Comparison of ENCODE assay signal across 19 cellular contexts in the genomic region with DNA sequence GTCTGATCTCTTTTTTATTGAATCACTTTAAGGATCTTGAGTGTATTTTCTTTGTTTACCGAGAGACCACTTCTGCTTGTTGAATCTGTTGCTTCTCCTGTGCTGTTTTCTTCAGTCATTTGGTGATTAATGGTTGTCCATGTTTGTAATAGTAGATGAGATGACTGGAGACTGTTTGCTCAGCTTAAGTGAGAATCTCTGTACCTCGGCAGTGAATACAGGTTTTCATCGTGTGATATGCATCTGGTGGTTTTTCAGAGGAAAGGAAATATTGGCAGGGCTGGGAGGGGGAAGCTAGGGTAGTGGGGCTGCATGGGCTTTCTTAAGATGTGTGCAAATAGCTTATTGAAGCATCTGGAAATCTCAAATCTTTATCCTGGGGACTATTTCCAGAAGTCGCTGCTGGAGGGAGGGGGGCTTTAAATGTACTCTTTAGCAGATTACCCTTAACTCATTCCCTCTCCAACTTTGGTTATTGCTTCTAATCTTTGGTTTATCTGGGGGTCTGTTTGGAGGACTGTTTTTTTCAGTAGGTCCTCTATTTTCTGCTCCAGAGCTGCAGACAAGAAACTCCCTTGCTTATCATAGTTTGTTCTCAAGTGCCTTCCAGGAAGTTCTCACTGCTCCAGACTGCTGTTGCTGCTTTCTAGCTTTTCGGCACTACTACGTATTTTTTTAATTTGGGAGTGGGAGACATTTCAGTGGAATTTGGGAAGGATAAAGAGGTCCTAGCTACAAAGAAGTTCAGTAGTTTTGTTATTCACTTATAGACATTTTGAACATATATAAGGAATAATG. TPM values are rescaled to one million over a fixed set of nuclear protein-coding genes. Genes with fewer than 3 reads are reported as not detected.
A peak's percentile ranks its signal among the peaks of the same experiment; 100 is the strongest.
DNase-seq lines count a peak whose midpoint lies in the region; ATAC-seq and TF ChIP-seq lines count a peak whose summit lies in the region.
"Had no signal": no experiment of that assay in that cellular context is flagged by ENCODE, and none has a peak within 500 bp of the region (broad histone marks: within the 10 kb centered on the region; RNA-seq: fewer than 3 reads in every experiment).

No MANE protein-coding gene starts in this region.

- peaks cover 19% of the 10 kb centered on the region for H3K4me1 Mint-ChIP-seq in activated T-helper 17 cell treated with anti-CD3 and anti-CD28 coated beads, Interleukin-2, amount 50 U/mL, for 72 hours
- H3K4me1 Mint-ChIP-seq in natural killer cell treated with Interleukin-12 subunit alpha and Interleukin-12 subunit beta and Interleukin-15 and Interleukin-18, amount 100 ng/mL, for 72 hours (ENCODE audit: low read depth in 2 of 2), result no peaks in the 10 kb centered on the region

- peaks cover 0 to 7% (median 0%) of the 10 kb centered on the region in 45 donors for H3K27me3 ChIP-seq in dorsolateral prefrontal cortex
- H3K27me3 ChIP-seq: gastroesophageal sphincter had no signal

- intact Hi-C loops in dorsolateral prefrontal cortex (cut with DNase I), result no loop called here

- H3K27me3 Mint-ChIP-seq in activated T-helper 17 cell treated with anti-CD3 and anti-CD28 coated beads, Interleukin-2, amount 50 U/mL, for 72 hours, result no peaks in the 10 kb centered on the region
- H3K27me3 Mint-ChIP-seq in natural killer cell treated with Interleukin-12 subunit alpha and Interleukin-12 subunit beta and Interleukin-15 and Interleukin-18, amount 100 ng/mL, for 72 hours, result peaks cover 12 to 20% of the 10 kb centered on the region in 2 donors
- H3K27me3 Mint-ChIP-seq: activated CD4-positive, alpha-beta T cell treated with anti-CD3 and anti-CD28 coated beads, Interleukin-2, amount 10 ng/mL, durations not matched to agents 7 days and 5 days had no signal

- H3K4me3 Mint-ChIP-seq in activated T-helper 17 cell treated with anti-CD3 and anti-CD28 coated beads, Interleukin-2, amount 50 U/mL, for 72 hours, result peak overlapping the region; percentile 22
- no peak overlapping the region for H3K4me3 Mint-ChIP-seq in natural killer cell treated with Interleukin-12 subunit alpha and Interleukin-12 subunit beta and Interleukin-15 and Interleukin-18, amount 100 ng/mL, for 72 hours
- H3K4me3 Mint-ChIP-seq: activated CD4-positive, alpha-beta T cell treated with anti-CD3 and anti-CD28 coated beads, Interleukin-2, amount 10 ng/mL, durations not matched to agents 7 days and 5 days had no signal

- no peak for TF ChIP-seq CTCF in dorsolateral prefrontal cortex (IDR thresholded peaks at IDR 0.05 in 54 of 56, conservative IDR thresholded peaks at IDR 0.05 in 2 of 56; ENCODE audit: low read depth in 1 of 56, partially characterized antibody in 56 of 56)

- DNase-seq in stimulated activated CD4-positive, alpha-beta T cell treated with anti-CD3 and anti-CD28 coated beads, Interleukin-15, amount 100 ng/mL, for 24 hours, result peak; percentile 17
- no peak for DNase-seq in stimulated activated CD4-positive, alpha-beta T cell treated with anti-CD3 and anti-CD28 coated beads, Interleukin-12 subunit alpha, Interleukin-12 subunit beta, amount 100 ng/mL, for 4 hours
- peak; percentile 85 for DNase-seq in NCI-H2029 treated with DMSO at 0.1 percent for 48 hours (lab: John Stamatoyannopoulos, UW)
- DNase-seq in dorsolateral prefrontal cortex, result no peak
- no peak for DNase-seq in natural killer cell treated with Interleukin-12 subunit alpha and Interleukin-12 subunit beta and Interleukin-15 and Interleukin-18, amount 100 ng/mL, for 72 hours (ENCODE audit: low spot score)
- no peak for DNase-seq in stimulated activated CD4-positive, alpha-beta T cell treated with anti-CD3 and anti-CD28 coated beads, Interleukin-4, amount 100 ng/mL, for 4 hours
- DNase-seq: activated CD4-positive, alpha-beta T cell treated with anti-CD3 and anti-CD28 coated beads, Interleukin-2, amount 10 ng/mL, durations not matched to agents 7 days and 5 days; dermis blood vessel endothelial cell; GDM1; Karpas-422; mesenchymal stem cell; naive thymus-derived CD8-positive, alpha-beta T cell; NCI-H1694 treated with DMSO at 0.1 percent for 48 hours; NCI-H524; psoas muscle had no signal

- no peak overlapping the region for H3K4me3 ChIP-seq in dorsolateral prefrontal cortex
- H3K4me3 ChIP-seq: gastroesophageal sphincter, psoas muscle, skin epidermis had no signal

- ATAC-seq in activated T-helper 17 cell treated with anti-CD3 and anti-CD28 coated beads, Interleukin-2, amount 50 U/mL, for 72 hours (replicated peaks), result peak; percentile 69
- ATAC-seq in natural killer cell treated with Interleukin-12 subunit alpha and Interleukin-12 subunit beta and Interleukin-15 and Interleukin-18, amount 100 ng/mL, for 72 hours, result no peak
- ATAC-seq: gastroesophageal sphincter, psoas muscle, SK-N-SH treated with all-trans-retinoic acid at 6 μM for 48 hours had no signal

- H3K27ac Mint-ChIP-seq in activated T-helper 17 cell treated with anti-CD3 and anti-CD28 coated beads, Interleukin-2, amount 50 U/mL, for 72 hours, result peak overlapping the region; percentile 32
- H3K27ac Mint-ChIP-seq in natural killer cell treated with Interleukin-12 subunit alpha and Interleukin-12 subunit beta and Interleukin-15 and Interleukin-18, amount 100 ng/mL, for 72 hours, result no peak overlapping the region

- H3K36me3 Mint-ChIP-seq in activated T-helper 17 cell treated with anti-CD3 and anti-CD28 coated beads, Interleukin-2, amount 50 U/mL, for 72 hours (ENCODE audit: low read depth), result peaks cover 6% of the 10 kb centered on the region
- H3K36me3 Mint-ChIP-seq in natural killer cell treated with Interleukin-12 subunit alpha and Interleukin-12 subunit beta and Interleukin-15 and Interleukin-18, amount 100 ng/mL, for 72 hours, result peaks cover 10% of the 10 kb centered on the region

- H3K27ac ChIP-seq in dorsolateral prefrontal cortex, result no peak overlapping the region
- H3K27ac ChIP-seq: gastroesophageal sphincter, psoas muscle had no signal

- H3K9me3 Mint-ChIP-seq in activated T-helper 17 cell treated with anti-CD3 and anti-CD28 coated beads, Interleukin-2, amount 50 U/mL, for 72 hours, result no peaks in the 10 kb centered on the region
- H3K9me3 Mint-ChIP-seq in natural killer cell treated with Interleukin-12 subunit alpha and Interleukin-12 subunit beta and Interleukin-15 and Interleukin-18, amount 100 ng/mL, for 72 hours, result no peaks in the 10 kb centered on the region

RNA-seq across cellular contexts. Expression of a gene that starts 19.4 kb away (rescaled TPM):
- 1 to 10 TPM; 5.2 to 7.2 TPM for total RNA-seq in activated T-helper 17 cell treated with anti-CD3 and anti-CD28 coated beads, Interleukin-2, amount 50 U/mL, for 72 hours
- total RNA-seq in dorsolateral prefrontal cortex, result 10 to 100 TPM in 1 of 120 experiments, 1 to 10 TPM in 117, under 1 TPM in 2; 0.81 to 11.7 (median 3.1) TPM
- under 1 TPM; 0.36 to 0.48 TPM for total RNA-seq in natural killer cell treated with Interleukin-12 subunit alpha and Interleukin-12 subunit beta and Interleukin-15 and Interleukin-18, amount 100 ng/mL, for 72 hours

Comparison
In these comparisons a context has a peak if more than half of its experiments do, and no peak if none do; other contexts are left out.
1. DNase-seq: peak in stimulated activated CD4-positive, alpha-beta T cell treated with anti-CD3 and anti-CD28 coated beads, Interleukin-15, amount 100 ng/mL, for 24 hours (single experiment) and NCI-H2029 treated with DMSO at 0.1 percent for 48 hours (single experiment); none in stimulated activated CD4-positive, alpha-beta T cell treated with anti-CD3 and anti-CD28 coated beads, Interleukin-12 subunit alpha, Interleukin-12 subunit beta, amount 100 ng/mL, for 4 hours (single experiment), dorsolateral prefrontal cortex (0 of 10), natural killer cell treated with Interleukin-12 subunit alpha and Interleukin-12 subunit beta and Interleukin-15 and Interleukin-18, amount 100 ng/mL, for 72 hours (single experiment) and stimulated activated CD4-positive, alpha-beta T cell treated with anti-CD3 and anti-CD28 coated beads, Interleukin-4, amount 100 ng/mL, for 4 hours (0 of 2).